19 cellular contexts compared by ENCODE assay signal in genomic region chr14:22650046-22650739, GRCh38. TPM values are rescaled to one million over a fixed set of nuclear protein-coding genes. Genes with fewer than 3 reads are reported as not detected.
"Had no signal": no experiment of that assay in that cellular context is flagged by ENCODE, and none has a peak within 500 bp of the region (broad histone marks: within the 10 kb centered on the region; RNA-seq: fewer than 3 reads in every experiment).

No MANE protein-coding gene starts in this region.

- H3K27ac Mint-ChIP-seq: activated CD4-positive, alpha-beta T cell treated with anti-CD3 and anti-CD28 coated beads, Interleukin-2, amount 10 ng/mL, durations not matched to agents 7 days and 5 days; activated naive CD8-positive, alpha-beta T cell treated with anti-CD3 and anti-CD28 coated beads, Interleukin-2, amount 10 ng/mL, durations not matched to agents 7 days and 5 days had no signal

- H3K9ac ChIP-seq: parathyroid adenoma had no signal

- H3K27ac ChIP-seq: breast epithelium, hepatocyte, left lung, parathyroid adenoma, skin epidermis, suprapubic skin had no signal

- ATAC-seq: left lung; naive thymus-derived CD4-positive, alpha-beta T cell had no signal

- H3K4me2 ChIP-seq: hepatocyte had no signal

- H3K27me3 Mint-ChIP-seq: activated CD4-positive, alpha-beta T cell treated with anti-CD3 and anti-CD28 coated beads, Interleukin-2, amount 10 ng/mL, durations not matched to agents 7 days and 5 days; naive thymus-derived CD4-positive, alpha-beta T cell had no signal

- H3K27me3 ChIP-seq: breast epithelium, hepatocyte, left lung, suprapubic skin had no signal

- H3K79me2 ChIP-seq: hepatocyte, parathyroid adenoma had no signal

- H3K4me1 ChIP-seq: breast epithelium, parathyroid adenoma had no signal

- H3K36me3 ChIP-seq: breast epithelium, left lung, suprapubic skin had no signal

- H3K9me3 Mint-ChIP-seq: activated CD4-positive, alpha-beta T cell treated with anti-CD3 and anti-CD28 coated beads, Interleukin-2, amount 10 ng/mL, durations not matched to agents 7 days and 5 days; activated naive CD8-positive, alpha-beta T cell treated with anti-CD3 and anti-CD28 coated beads, Interleukin-2, amount 10 ng/mL, durations not matched to agents 7 days and 5 days; endodermal cell; naive thymus-derived CD4-positive, alpha-beta T cell had no signal

- H3K36me3 Mint-ChIP-seq: activated naive CD8-positive, alpha-beta T cell treated with anti-CD3 and anti-CD28 coated beads, Interleukin-2, amount 10 ng/mL, durations not matched to agents 7 days and 5 days; naive thymus-derived CD4-positive, alpha-beta T cell had no signal

- DNase-seq: activated CD4-positive, alpha-beta T cell treated with anti-CD3 and anti-CD28 coated beads, Interleukin-2, amount 10 ng/mL, durations not matched to agents 7 days and 5 days; activated naive CD4-positive, alpha-beta T cell; activated naive CD8-positive, alpha-beta T cell treated with anti-CD3 and anti-CD28 coated beads, Interleukin-2, amount 10 ng/mL, durations not matched to agents 7 days and 5 days; anterior cingulate cortex; endodermal cell; left lung; naive thymus-derived CD4-positive, alpha-beta T cell; stimulated activated CD4-positive, alpha-beta T cell treated with anti-CD3 and anti-CD28 coated beads, Interleukin-15, amount 100 ng/mL, for 24 hours; stimulated activated CD4-positive, alpha-beta T cell treated with anti-CD3 and anti-CD28 coated beads, Interleukin-4, amount 100 ng/mL, for 24 hours; stimulated activated naive CD8-positive, alpha-beta T cell treated with anti-CD3 and anti-CD28 coated beads, Interleukin-15, Interleukin-2, amounts not matched to agents 100 U/mL and 50 U/mL, for 24 hours; trophoblast cell had no signal

- H3K4me3 Mint-ChIP-seq: activated CD4-positive, alpha-beta T cell treated with anti-CD3 and anti-CD28 coated beads, Interleukin-2, amount 10 ng/mL, durations not matched to agents 7 days and 5 days; activated naive CD8-positive, alpha-beta T cell treated with anti-CD3 and anti-CD28 coated beads, Interleukin-2, amount 10 ng/mL, durations not matched to agents 7 days and 5 days; endodermal cell; naive thymus-derived CD4-positive, alpha-beta T cell had no signal

- H3K9me3 ChIP-seq: breast epithelium, left lung, suprapubic skin had no signal

- H3K4me3 ChIP-seq: breast epithelium, hepatocyte, left lung, skin epidermis, suprapubic skin had no signal

- H2AFZ ChIP-seq: hepatocyte, parathyroid adenoma had no signal

RNA-seq across cellular contexts. Expression of gene OR6J1, which starts 6.0 kb away (rescaled TPM):
- total RNA-seq: activated CD4-positive, alpha-beta T cell treated with anti-CD3 and anti-CD28 coated beads, Interleukin-2, amount 10 ng/mL, durations not matched to agents 7 days and 5 days; activated naive CD8-positive, alpha-beta T cell treated with anti-CD3 and anti-CD28 coated beads, Interleukin-2, amount 10 ng/mL, durations not matched to agents 7 days and 5 days; breast epithelium; cerebellum; dermis microvascular lymphatic vessel endothelial cell; endodermal cell; left lung; mononuclear cell; naive thymus-derived CD4-positive, alpha-beta T cell; suprapubic skin had no signal
